8 cellular contexts compared by ENCODE assay signal in genomic region chr12:62631531-62632520, GRCh38.
DNase-seq lines count a peak whose midpoint lies in the region; ATAC-seq, FAIRE-seq and TF ChIP-seq lines count a peak whose summit lies in the region.

No MANE protein-coding gene starts in this region.

- peaks cover 0 to 17% (median 6%) of the 10 kb centered on the region in 11 experiments; a peak in 7 of 22 replicates for H3K9me3 ChIP-seq in BLaER1 treated with 17β-estradiol and CSF1 and Interleukin-3, amounts not matched to agents 10 nM and 100 nM (replicated peaks in 1 of 11)
- H3K9me3 ChIP-seq in kidney (ENCODE audit: control insufficient read depth in 1 of 2, low read length in 2 of 2) (no peaks in the 10 kb centered on the region), skeletal muscle satellite cell (replicated peaks; ENCODE audit: low read length) (no peaks in the 10 kb centered on the region)

- H4K20me1 ChIP-seq in BLaER1 treated with 17β-estradiol and CSF1 and Interleukin-3, amounts not matched to agents 10 nM and 100 nM, result peaks cover 0 to 10% (median 0%) of the 10 kb centered on the region in 11 experiments; a peak in 3 of 22 replicates

- peak overlapping the region; percentile 2 to 58 (median 26); a peak in 10 of 20 replicates for H3K4me3 ChIP-seq in BLaER1 treated with 17β-estradiol and CSF1 and Interleukin-3, amounts not matched to agents 10 nM and 100 nM
- H3K4me3 ChIP-seq in kidney (ENCODE audit: low read length in 2 of 2) (peak overlapping the region; percentile 57 to 63), skeletal muscle satellite cell (ENCODE audit: low read length) (peak overlapping the region; percentile 70)

- peaks cover 11 to 14% (median 12%) of the 10 kb centered on the region in 10 experiments; a peak in 19 of 20 replicates for H3K4me1 ChIP-seq in BLaER1 treated with 17β-estradiol and CSF1 and Interleukin-3, amounts not matched to agents 10 nM and 100 nM
- H3K4me1 ChIP-seq in kidney (ENCODE audit: control insufficient read depth in 1 of 2, insufficient read depth in 1 of 2, low read depth in 1 of 2, low read length in 2 of 2) (peaks cover 0 to 4% of the 10 kb centered on the region in 2 donors), skeletal muscle satellite cell (ENCODE audit: control insufficient read depth, insufficient read depth, low read length) (peaks cover 18% of the 10 kb centered on the region)

- H3K27ac ChIP-seq in BLaER1 treated with 17β-estradiol and CSF1 and Interleukin-3, amounts not matched to agents 10 nM and 100 nM, result no peak overlapping the region
- peak overlapping the region; percentile 56 to 70 for H3K27ac ChIP-seq in kidney (ENCODE audit: low read depth in 2 of 2, low read length in 2 of 2)

- intact Hi-C loops in kidney (cut with DNase I), result no loop called here

- peak overlapping the region; percentile 29 to 85 (median 55) for H3K4me2 ChIP-seq in BLaER1 treated with 17β-estradiol and CSF1 and Interleukin-3, amounts not matched to agents 10 nM and 100 nM
- H3K4me2 ChIP-seq in skeletal muscle satellite cell (ENCODE audit: low read length), result peak overlapping the region; percentile 97

- DNase-seq in T-helper 9 cell (peak; percentile 2), dedifferentiated amniotic fluid mesenchymal stem cell (ENCODE audit: extremely low spot score) (peak; percentile 84), kidney (peak; percentile 89), NCI-H1436 treated with DMSO at 0.1 percent for 48 hours (lab: John Stamatoyannopoulos, UW) (no peak)

- TF ChIP-seq CTCF in kidney (IDR thresholded peaks at IDR 0.05; ENCODE audit: borderline replicate concordance, extremely low read depth, insufficient read depth), result peak; percentile 40

- H3K36me3 ChIP-seq in BLaER1 treated with 17β-estradiol and CSF1 and Interleukin-3, amounts not matched to agents 10 nM and 100 nM, result no peaks in the 10 kb centered on the region
- H3K36me3 ChIP-seq in kidney (ENCODE audit: control insufficient read depth in 1 of 2, insufficient read depth in 2 of 2, low read length in 2 of 2) (no peaks in the 10 kb centered on the region), skeletal muscle satellite cell (ENCODE audit: insufficient read depth, low read length) (no peaks in the 10 kb centered on the region)

- H3K27me3 ChIP-seq in BLaER1 treated with 17β-estradiol and CSF1 and Interleukin-3, amounts not matched to agents 10 nM and 100 nM, result peaks cover 48 to 68% (median 62%) of the 10 kb centered on the region in 11 experiments
- no peaks in the 10 kb centered on the region for H3K27me3 ChIP-seq in skeletal muscle satellite cell (ENCODE audit: control insufficient read depth, insufficient read depth, low read length)

- ATAC-seq in GM19035 (IDR thresholded peaks at IDR 0.05; ENCODE audit: unreplicated experiment) (peak; percentile 69), HG03442 (IDR thresholded peaks at IDR 0.05; ENCODE audit: unreplicated experiment) (peak; percentile 57)

- FAIRE-seq in kidney (lab: Jason Lieb, UNC), result no peak

- H3K9ac ChIP-seq in BLaER1 treated with 17β-estradiol and CSF1 and Interleukin-3, amounts not matched to agents 10 nM and 100 nM, result no peak overlapping the region
- H3K9ac ChIP-seq in kidney (ENCODE audit: low read length in 2 of 2), result peak overlapping the region; percentile 49 to 63
- peak overlapping the region; percentile 63 for H3K9ac ChIP-seq in skeletal muscle satellite cell (ENCODE audit: low read depth, low read length)

Comparison
In these comparisons a context has a peak if more than half of its experiments do, and no peak if none do; other contexts are left out.
1. H3K27ac ChIP-seq: peak in kidney (2 of 2); none in BLaER1 treated with 17β-estradiol and CSF1 and Interleukin-3, amounts not matched to agents 10 nM and 100 nM (0 of 11).
2. H3K9ac ChIP-seq: peak in kidney (2 of 2) and skeletal muscle satellite cell (single experiment); none in BLaER1 treated with 17β-estradiol and CSF1 and Interleukin-3, amounts not matched to agents 10 nM and 100 nM (0 of 11).
3. Peak in every context shown above with its lines, with median percentiles within 50 percentile points of each other: H3K4me3 ChIP-seq.